In genomic region chr5:108164574-108164973, GRCh38 we compare ENCODE assay signal across 22 cellular contexts.
DNase-seq lines count a peak whose midpoint lies in the region; ATAC-seq, FAIRE-seq and TF ChIP-seq lines count a peak whose summit lies in the region.
"Had no signal": no experiment of that assay in that cellular context is flagged by ENCODE, and none has a peak within 500 bp of the region (broad histone marks: within the 10 kb centered on the region; RNA-seq: fewer than 3 reads in every experiment).

No MANE protein-coding gene starts in this region.

- H3K79me2 ChIP-seq in HepG2 (ENCODE audit: insufficient read depth, low read length) = no peaks in the 10 kb centered on the region
- H3K79me2 ChIP-seq in H1 (ENCODE audit: control insufficient read depth in 1 of 2, insufficient read depth in 2 of 2, low read length in 2 of 2) = no peaks in the 10 kb centered on the region

- H2AFZ ChIP-seq in HepG2 (ENCODE audit: low read length) (no peak overlapping the region), H1 (ENCODE audit: low read length) (no peak overlapping the region)

- no peak overlapping the region for H3K23ac ChIP-seq in H1 (ENCODE audit: insufficient read length)

- no peak overlapping the region for H3K4me2 ChIP-seq in HepG2 (ENCODE audit: low read depth, low read length)
- no peak overlapping the region for H3K4me2 ChIP-seq in H1 (ENCODE audit: insufficient read depth in 1 of 2, low read depth in 2 of 2, low read length in 2 of 2)
- H3K4me2 ChIP-seq: KMS-11 had no signal

- H3K9me3 ChIP-seq in HepG2 (ENCODE audit: low read length) (no peaks in the 10 kb centered on the region), right lobe of liver (no peaks in the 10 kb centered on the region), H1 (ENCODE audit: insufficient read depth in 2 of 2, low read depth in 1 of 2, low read length in 1 of 2) (no peaks in the 10 kb centered on the region)
- H3K9me3 ChIP-seq: BE2C had no signal

- TF ChIP-seq RAD21 in HepG2 (CRISPR knock-in tag; IDR thresholded peaks at IDR 0.05) (no peak), Ishikawa (IDR thresholded peaks at IDR 0.05; ENCODE audit: low read depth) (no peak), H1 (IDR thresholded peaks at IDR 0.05 in 1 of 2, conservative IDR thresholded peaks at IDR 0.05 in 1 of 2; ENCODE audit: low read depth in 2 of 2, low read length in 2 of 2) (no peak)

- no peak for DNase-seq in HepG2 (ENCODE audit: low spot score)
- DNase-seq in right lobe of liver = no peak
- DNase-seq in H1 (ENCODE audit: low read depth in 1 of 2, low spot score in 2 of 2) = no peak
- DNase-seq in dorsolateral prefrontal cortex = no peak
- DNase-seq in natural killer cell = no peak
- DNase-seq: ACHN; BE2C; C1 segment of cervical spinal cord; CD4-positive, CD25-positive, alpha-beta regulatory T cell; CD8-positive, alpha-beta memory T cell; COR-L47; DMS 273 treated with DMSO at 0.1 percent for 48 hours; DMS53; DND-41; EL; GOT3; H9 had no signal

- H4K91ac ChIP-seq in H1 (replicated peaks; ENCODE audit: insufficient read length, low read length) = no peak overlapping the region

- no peak overlapping the region for H2BK12ac ChIP-seq in H1 (ENCODE audit: low read depth, low read length)

- no peak overlapping the region for H4K8ac ChIP-seq in H1 (ENCODE audit: extremely low read depth, insufficient read depth, low read length)

- H2BK120ac ChIP-seq in H1 (replicated peaks; ENCODE audit: low read depth, low read length) = no peak overlapping the region

- BruUV-seq in HepG2 (replicated peaks; lab: Mats Ljungman, UMichigan) = no TSS peak

- TF ChIP-seq EP300 in HepG2 (IDR thresholded peaks at IDR 0.05; ENCODE audit: low read depth in 2 of 2, low read length in 2 of 2) (no peak), HepG2 (CRISPR knock-in tag; IDR thresholded peaks at IDR 0.05; ENCODE audit: borderline replicate concordance) (no peak), Ishikawa (IDR thresholded peaks at IDR 0.05; ENCODE audit: borderline replicate concordance) (no peak), H1 (IDR thresholded peaks at IDR 0.05; ENCODE audit: borderline replicate concordance in 1 of 2, low read depth in 2 of 2, low read length in 2 of 2) (no peak)

- no peak overlapping the region for H4K5ac ChIP-seq in H1 (ENCODE audit: insufficient read length, low read depth, low read length)

- TF ChIP-seq CTCF in HepG2 (CRISPR knock-in tag; IDR thresholded peaks at IDR 0.05) (no peak), right lobe of liver (IDR thresholded peaks at IDR 0.05) (no peak), H1 (IDR thresholded peaks at IDR 0.05; ENCODE audit: control extremely low read depth in 1 of 3, insufficient read depth in 1 of 3, low read depth in 1 of 3, low read length in 3 of 3) (no peak), dorsolateral prefrontal cortex (IDR thresholded peaks at IDR 0.05 in 54 of 56, conservative IDR thresholded peaks at IDR 0.05 in 2 of 56; ENCODE audit: low read depth in 1 of 56, partially characterized antibody in 56 of 56) (no peak), natural killer cell (IDR thresholded peaks at IDR 0.05) (no peak)

- H3K4me3 Mint-ChIP-seq in natural killer cell = no peak overlapping the region
- H3K4me3 Mint-ChIP-seq: CD4-positive, CD25-positive, alpha-beta regulatory T cell; CD8-positive, alpha-beta memory T cell; H9; IgD-negative memory B cell had no signal

- no peak overlapping the region for H3K18ac ChIP-seq in H1 (ENCODE audit: extremely low read depth, low read length)

- intact Hi-C loops in HepG2 (cut with micrococcal nuclease; ENCODE audit: unreplicated experiment) = no loop called here
- intact Hi-C loops in right lobe of liver (cut with DNase I) = no loop called here
- intact Hi-C loops in dorsolateral prefrontal cortex (cut with DNase I) = no loop called here
- intact Hi-C loops in natural killer cell (cut with micrococcal nuclease) = no loop called here

- H3K4me1 ChIP-seq in HepG2 (ENCODE audit: insufficient read depth, low read length) (no peaks in the 10 kb centered on the region), right lobe of liver (no peaks in the 10 kb centered on the region), H1 (replicated peaks in 1 of 4; ENCODE audit: control insufficient read depth in 3 of 4, insufficient read depth in 4 of 4, low read length in 3 of 4) (no peaks in the 10 kb centered on the region)
- H3K4me1 ChIP-seq: BE2C had no signal

- no peak overlapping the region for H3K27ac Mint-ChIP-seq in natural killer cell
- H3K27ac Mint-ChIP-seq: CD8-positive, alpha-beta memory T cell; H9; IgD-negative memory B cell had no signal

- ATAC-seq in HepG2 = no peak
- ATAC-seq in right lobe of liver = no peak
- no peak for ATAC-seq in natural killer cell

- no peak overlapping the region for H2BK15ac ChIP-seq in H1 (ENCODE audit: low read length)

- H4K20me1 ChIP-seq in HepG2 (ENCODE audit: insufficient read depth, low read length) (no peaks in the 10 kb centered on the region), H1 (replicated peaks in 1 of 2; ENCODE audit: control insufficient read depth in 1 of 2, insufficient read depth in 2 of 2, low read length in 2 of 2) (no peaks in the 10 kb centered on the region)

- FAIRE-seq in HepG2 (lab: Jason Lieb, UNC) (no peak), H1 (lab: Jason Lieb, UNC) (no peak)
- FAIRE-seq: GM12892, GM18507 had no signal

- no peaks in the 10 kb centered on the region for H3K9me3 Mint-ChIP-seq in natural killer cell
- H3K9me3 Mint-ChIP-seq: CD8-positive, alpha-beta memory T cell; H9 had no signal

- peaks cover 9% of the 10 kb centered on the region for H3K36me3 Mint-ChIP-seq in natural killer cell
- H3K36me3 Mint-ChIP-seq: CD4-positive, CD25-positive, alpha-beta regulatory T cell had no signal

- no peak overlapping the region for H3K56ac ChIP-seq in H1 (replicated peaks; ENCODE audit: insufficient read length, low read depth, low read length)

- H3K36me3 ChIP-seq in HepG2 (replicated peaks in 1 of 2; ENCODE audit: control insufficient read depth in 1 of 2, insufficient read depth in 2 of 2, low read length in 2 of 2) (no peaks in the 10 kb centered on the region), right lobe of liver (no peaks in the 10 kb centered on the region), H1 (ENCODE audit: control insufficient read depth in 2 of 4, insufficient read depth in 4 of 4, low read length in 3 of 4) (no peaks in the 10 kb centered on the region)
- H3K36me3 ChIP-seq: BE2C had no signal

- POLR2A ChIA-PET in HepG2 (lab: Yijun Ruan, JAX) (no interaction called here), H1 (lab: Charles Lee; ENCODE audit: partially characterized antibody) (no interaction called here)

- CTCF ChIA-PET in HepG2 (lab: Yijun Ruan, JAX; ENCODE audit: low intra/inter-chr PET ratio, low total read pairs) = no interaction called here
- CTCF ChIA-PET in H1 (lab: Charles Lee; ENCODE audit: partially characterized antibody) = no interaction called here

- H3K27me3 ChIP-seq in HepG2 (ENCODE audit: control insufficient read depth in 1 of 2, insufficient read depth in 2 of 2, low read length in 2 of 2) (no peaks in the 10 kb centered on the region), right lobe of liver (no peaks in the 10 kb centered on the region), H1 (replicated peaks in 1 of 4; ENCODE audit: control insufficient read depth in 3 of 4, extremely low read depth in 1 of 4, insufficient read depth in 3 of 4, low read length in 3 of 4) (no peaks in the 10 kb centered on the region), dorsolateral prefrontal cortex (no peaks in the 10 kb centered on the region)
- H3K27me3 ChIP-seq: BE2C had no signal

- no peak overlapping the region for H3K14ac ChIP-seq in H1 (ENCODE audit: insufficient read length)

- no peaks in the 10 kb centered on the region for H3K27me3 Mint-ChIP-seq in natural killer cell (ENCODE audit: low read depth in 2 of 2)
- H3K27me3 Mint-ChIP-seq: CD4-positive, CD25-positive, alpha-beta regulatory T cell; CD8-positive, alpha-beta memory T cell; IgD-negative memory B cell had no signal

- H3K4ac ChIP-seq in H1 (replicated peaks; ENCODE audit: insufficient read length, low read depth, low read length) = no peak overlapping the region

- H2BK20ac ChIP-seq in H1 (ENCODE audit: low read length) = no peak overlapping the region

- H3K9ac ChIP-seq in HepG2 (ENCODE audit: insufficient read depth, low read depth, low read length) (no peak overlapping the region), H1 (replicated peaks in 1 of 4; ENCODE audit: extremely low read depth in 1 of 4, low read depth in 3 of 4, low read length in 3 of 4) (no peak overlapping the region)
- H3K9ac ChIP-seq: KMS-11 had no signal

- in situ Hi-C loops in HepG2 (cut with HindIII; ENCODE audit: extremely low pct_ligation_motif_present, low pct_unique_long_range_greater_than_20kb) = no loop called here

- H3K27ac ChIP-seq in HepG2 (ENCODE audit: extremely low read length, insufficient read depth, low read length) (no peak overlapping the region), right lobe of liver (no peak overlapping the region), H1 (ENCODE audit: low read depth, low read length) (no peak overlapping the region), dorsolateral prefrontal cortex (no peak overlapping the region)
- H3K27ac ChIP-seq: KMS-11 had no signal

- H2AK5ac ChIP-seq in H1 (ENCODE audit: low read depth, low read length) = no peak overlapping the region

- H3K4me1 Mint-ChIP-seq in natural killer cell = no peaks in the 10 kb centered on the region
- H3K4me1 Mint-ChIP-seq: CD4-positive, CD25-positive, alpha-beta regulatory T cell; CD8-positive, alpha-beta memory T cell; H9; IgD-negative memory B cell had no signal

- no peaks in the 10 kb centered on the region for H3K79me1 ChIP-seq in H1 (ENCODE audit: low read depth, low read length)

- WGBS in HepG2 (ENCODE audit: low lambda C conversion rate) = 100% methylated on average over 2 of the region's 2 CpGs
- 77% methylated on average over 2 of the region's 2 CpGs for WGBS in right lobe of liver (ENCODE audit: insufficient coverage, low coverage, low lambda C conversion rate, missing lambda C conversion rate)
- whole genome bisulfite sequencing in H1 (ENCODE audit: extremely low coverage in 1 of 2, insufficient coverage in 1 of 2, insufficient read length in 1 of 2, insufficient replicate concordance in 2 of 2, low coverage in 1 of 2, low lambda C conversion rate in 2 of 2, missing lambda C conversion rate in 1 of 2), 2 experiments = 94% methylated on average over 2 of the region's 2 CpGs; no CpG with 5 or more reads in 1 of the 2 experiments

- H3K4me3 ChIP-seq in HepG2 (replicated peaks in 1 of 3; ENCODE audit: insufficient read depth in 1 of 3, low read depth in 2 of 3, low read length in 3 of 3) (no peak overlapping the region), right lobe of liver (no peak overlapping the region), H1 (ENCODE audit: extremely low read depth in 1 of 4, insufficient read depth in 2 of 4, low read depth in 3 of 4, low read length in 4 of 4) (no peak overlapping the region), dorsolateral prefrontal cortex (no peak overlapping the region)

- H3K23me2 ChIP-seq in H1 (ENCODE audit: low read depth, low read length) = no peaks in the 10 kb centered on the region

- H2BK5ac ChIP-seq in H1 (ENCODE audit: low read depth, low read length) = no peak overlapping the region

- TF ChIP-seq POLR2A in HepG2 (IDR thresholded peaks at IDR 0.05; ENCODE audit: insufficient read depth in 1 of 2, low read depth in 2 of 2, low read length in 2 of 2) = no peak
- no peak for TF ChIP-seq POLR2A in right lobe of liver (IDR thresholded peaks at IDR 0.05)
- no peak for TF ChIP-seq POLR2A in H1 (IDR thresholded peaks at IDR 0.05; ENCODE audit: control extremely low read depth in 1 of 2, low read depth in 2 of 2, low read length in 2 of 2)

Comparison
In these comparisons a context has a peak if more than half of its experiments do, and no peak if none do; other contexts are left out.
1. Of the 41 proteins assayed by ChIP-seq in both HepG2 and H1: peak only in HepG2: none; only in H1: none; in both: CEBPB; in neither: 40.